In genomic region chr1:156910309-156910782, GRCh38 we compare ENCODE assay signal across 8 cellular contexts. TPM values are rescaled to one million over a fixed set of nuclear protein-coding genes. Genes with fewer than 3 reads are reported as not detected.
DNase-seq lines count a peak whose midpoint lies in the region; ATAC-seq and TF ChIP-seq lines count a peak whose summit lies in the region.

No MANE protein-coding gene starts in this region.

- no peak overlapping the region for H3K27ac ChIP-seq in left ventricle myocardium inferior (replicated peaks)

- peaks cover 40% of the 10 kb centered on the region for H3K27me3 ChIP-seq in left ventricle myocardium inferior (ENCODE audit: low read depth)

- no peak overlapping the region for H3K4me3 ChIP-seq in left ventricle myocardium inferior

- peaks cover 49% of the 10 kb centered on the region for H3K4me1 ChIP-seq in left ventricle myocardium inferior

- no peak for ATAC-seq in GM19023 (IDR thresholded peaks at IDR 0.05; ENCODE audit: unreplicated experiment)
- no peak for ATAC-seq in HG03108 (IDR thresholded peaks at IDR 0.05; ENCODE audit: unreplicated experiment)

- TF ChIP-seq CTCF in left ventricle myocardium inferior (IDR thresholded peaks at IDR 0.05; ENCODE audit: borderline replicate concordance) = peak; percentile 86

- no peaks in the 10 kb centered on the region for H3K9me3 ChIP-seq in left ventricle myocardium inferior (replicated peaks)

- DNase-seq in NCI-H146 (lab: John Stamatoyannopoulos, UW) (peak; percentile 29), NCI-H146 treated with DMSO at 0.1 percent for 48 hours (lab: John Stamatoyannopoulos, UW; ENCODE audit: unreplicated experiment) (no peak), NCI-H69 (lab: John Stamatoyannopoulos, UW) (peak; percentile 74), left ventricle myocardium inferior (no peak)
- DNase-seq in activated T-helper 1 cell treated with anti-CD3 and anti-CD28 coated beads, Interleukin-2, amount 50 U/mL, for 16 hours (ENCODE audit: low read depth in 1 of 2, low spot score in 1 of 2) = peak; percentile 24 to 47
- DNase-seq in stimulated activated CD4-positive, alpha-beta T cell treated with anti-CD3 and anti-CD28 coated beads, Interleukin-4, amount 100 ng/mL, for 24 hours = peak; percentile 56

- H3K36me3 ChIP-seq in left ventricle myocardium inferior = peaks cover 84% of the 10 kb centered on the region

- intact Hi-C loops in left ventricle myocardium inferior (cut with micrococcal nuclease) = no loop called here

RNA-seq across cellular contexts. Expression of gene LRRC71, which starts 10.1 kb away (rescaled TPM):
- 0.27 TPM for total RNA-seq in left ventricle myocardium inferior

RNA-seq across cellular contexts. Expression of gene PEAR1, which starts 16.8 kb away (rescaled TPM):
- 7.1 TPM for total RNA-seq in left ventricle myocardium inferior

RNA-seq across cellular contexts. Expression of gene NTRK1, which starts 49.7 kb away (rescaled TPM):
- total RNA-seq in left ventricle myocardium inferior = 1.0 TPM

RNA-seq across cellular contexts. Expression of gene INSRR, which starts 51.4 kb away (rescaled TPM):
- total RNA-seq in left ventricle myocardium inferior = 0.41 TPM

Comparison
In these comparisons a context has a peak if more than half of its experiments do, and no peak if none do; other contexts are left out.
1. DNase-seq: peak in NCI-H146 (single experiment), NCI-H69 (single experiment), activated T-helper 1 cell treated with anti-CD3 and anti-CD28 coated beads, Interleukin-2, amount 50 U/mL, for 16 hours (2 of 2) and stimulated activated CD4-positive, alpha-beta T cell treated with anti-CD3 and anti-CD28 coated beads, Interleukin-4, amount 100 ng/mL, for 24 hours (single experiment); none in NCI-H146 treated with DMSO at 0.1 percent for 48 hours (single experiment) and left ventricle myocardium inferior (single experiment).